7 cellular contexts compared by ENCODE assay signal in genomic region chr2:174335605-174336402, GRCh38. TPM values are rescaled to one million over a fixed set of nuclear protein-coding genes. Genes with fewer than 3 reads are reported as not detected.
DNase-seq lines count a peak whose midpoint lies in the region; TF ChIP-seq lines count a peak whose summit lies in the region.

No MANE protein-coding gene starts in this region.

- H3K27ac ChIP-seq in HUES48 (ENCODE audit: low read depth, low read length) (no peak overlapping the region), ovary (no peak overlapping the region)

- H3K36me3 ChIP-seq in HUES48 (ENCODE audit: control insufficient read depth, insufficient read depth, low read length): no peaks in the 10 kb centered on the region
- no peaks in the 10 kb centered on the region for H3K36me3 ChIP-seq in ovary

- H3K4me3 ChIP-seq in HUES48 (ENCODE audit: low read depth, low read length) (peak overlapping the region; percentile 55), lower leg skin (ENCODE audit: low read depth, poor library complexity, severe bottlenecking) (peak overlapping the region; percentile 15), ovary (no peak overlapping the region)

- no peak overlapping the region for H3K9ac ChIP-seq in HUES48 (ENCODE audit: low read depth, low read length)

- H3K4me1 ChIP-seq in HUES48 (ENCODE audit: control insufficient read depth, insufficient read depth, low read length): peaks cover 68% of the 10 kb centered on the region
- peaks cover 11% of the 10 kb centered on the region for H3K4me1 ChIP-seq in ovary (ENCODE audit: insufficient read depth)

- TF ChIP-seq CTCF in lower leg skin (IDR thresholded peaks at IDR 0.05) (no peak), ovary (IDR thresholded peaks at IDR 0.05) (no peak)

- WGBS in lower leg skin, 2 donors: 1 to 3% methylated on average over 60 to 67 of the region's 79 CpGs
- WGBS in ovary, 3 donors: 2 to 4% (median 4%) methylated on average over 57 to 79 of the region's 79 CpGs

- H3K4me3 Mint-ChIP-seq in activated naive CD8-positive, alpha-beta T cell treated with anti-CD3 and anti-CD28 coated beads for 36 hours: peak overlapping the region; percentile 59

- H3K36me3 Mint-ChIP-seq in activated naive CD8-positive, alpha-beta T cell treated with anti-CD3 and anti-CD28 coated beads for 36 hours: no peaks in the 10 kb centered on the region

- H3K9me3 Mint-ChIP-seq in activated naive CD8-positive, alpha-beta T cell treated with anti-CD3 and anti-CD28 coated beads for 36 hours: no peaks in the 10 kb centered on the region

- H3K9me3 ChIP-seq in HUES48 (ENCODE audit: control insufficient read depth, insufficient read depth, low read length): no peaks in the 10 kb centered on the region
- H3K9me3 ChIP-seq in ovary: no peaks in the 10 kb centered on the region

- H3K27me3 ChIP-seq in HUES48 (ENCODE audit: control insufficient read depth, insufficient read depth, low read length) (peaks cover 100% of the 10 kb centered on the region), ovary (peaks cover 11% of the 10 kb centered on the region)

- DNase-seq in GF-D8 (lab: John Stamatoyannopoulos, UW) (peak; percentile 25), lower leg skin (ENCODE audit: low spot score in 2 of 2) (peak in 1 of 2 donors; percentile 85), ovary (no peak), GM19240 (ENCODE audit: insufficient read length, low spot score) (no peak), pons (ENCODE audit: low spot score) (no peak)
- peak; percentile 31 for DNase-seq in activated naive CD8-positive, alpha-beta T cell treated with anti-CD3 and anti-CD28 coated beads for 36 hours

- no peak overlapping the region for H3K27ac Mint-ChIP-seq in activated naive CD8-positive, alpha-beta T cell treated with anti-CD3 and anti-CD28 coated beads for 36 hours

- H3K4me1 Mint-ChIP-seq in activated naive CD8-positive, alpha-beta T cell treated with anti-CD3 and anti-CD28 coated beads for 36 hours: peaks cover 37% of the 10 kb centered on the region

- no peak for TF ChIP-seq POLR2A in lower leg skin (IDR thresholded peaks at IDR 0.05)
- no peak for TF ChIP-seq POLR2A in ovary (IDR thresholded peaks at IDR 0.05)

- intact Hi-C loops in lower leg skin (cut with DNase I; ENCODE audit: low total_unique reads): no loop called here
- intact Hi-C loops in ovary (cut with DNase I): loop anchor here in 1 of 4 donors (10.0 kb wide), 1 partner anchor 1769 kb away; the partner anchor contains the start of gene HOXD11

- H3K27me3 Mint-ChIP-seq in activated naive CD8-positive, alpha-beta T cell treated with anti-CD3 and anti-CD28 coated beads for 36 hours: peaks cover 82% of the 10 kb centered on the region

- TF ChIP-seq EP300 in ovary (IDR thresholded peaks at IDR 0.05): no peak

RNA-seq across cellular contexts. Expression of gene SP9, which starts 1.1 kb away (rescaled TPM):
- not detected for total RNA-seq in activated naive CD8-positive, alpha-beta T cell treated with anti-CD3 and anti-CD28 coated beads for 36 hours
- total RNA-seq in lower leg skin: 1 to 10 TPM in 1 of 4 donors, not detected in 3; 1.7 TPM
- not detected for total RNA-seq in ovary
- not detected for polyA plus RNA-seq in ovary

RNA-seq across cellular contexts. Expression of gene SCRN3, which starts 59.7 kb away (rescaled TPM):
- 10 to 100 TPM; 12.9 to 15.9 TPM for total RNA-seq in activated naive CD8-positive, alpha-beta T cell treated with anti-CD3 and anti-CD28 coated beads for 36 hours
- total RNA-seq in lower leg skin (10 to 100 TPM; 10.1 to 14.3 (median 12.9) TPM), ovary (10 to 100 TPM in 6 of 7 donors, 1 to 10 TPM in 1; 8.8 to 23.5 (median 16.5) TPM)
- polyA plus RNA-seq in ovary: 10 to 100 TPM in 1 of 2 donors, 1 to 10 TPM in 1; 9.7 to 21.1 TPM

Comparison
In these comparisons a context has a peak if more than half of its experiments do, and no peak if none do; other contexts are left out.
1. DNase-seq: peak in GF-D8 (single experiment) and activated naive CD8-positive, alpha-beta T cell treated with anti-CD3 and anti-CD28 coated beads for 36 hours (single experiment); none in ovary (0 of 5), GM19240 (single experiment) and pons (single experiment).